In the genomic region with DNA sequence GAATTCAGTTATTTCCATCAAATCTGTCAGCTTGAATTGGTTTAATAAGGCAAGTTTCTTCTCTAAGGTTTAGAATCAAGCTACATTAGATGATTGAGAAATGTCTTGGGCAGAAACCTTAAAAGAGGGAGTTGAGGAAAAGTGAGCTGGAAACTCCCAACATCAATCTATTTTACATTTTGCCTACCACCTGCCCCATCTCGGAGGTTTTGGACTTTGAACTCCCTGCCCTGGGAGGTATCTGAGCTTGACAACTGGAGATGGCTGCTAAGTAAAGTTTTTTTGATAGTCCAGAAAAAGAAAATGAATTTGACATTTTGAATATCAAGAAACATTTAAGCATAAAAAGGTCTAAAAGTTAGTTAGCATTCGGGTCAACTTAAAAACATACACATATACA, we compare ENCODE assay signal across 23 cellular contexts.
"Had no signal": no experiment of that assay in that cellular context is flagged by ENCODE, and none has a peak within 500 bp of the region (broad histone marks: within the 10 kb centered on the region; RNA-seq: fewer than 3 reads in every experiment).

No MANE protein-coding gene starts in this region.

- H3K36me3 ChIP-seq: SJCRH30 had no signal

- H3K27ac ChIP-seq: RWPE1, SJCRH30 had no signal

- ATAC-seq: activated CD8-positive, alpha-beta T cell treated with anti-CD3 and anti-CD28 coated beads, Interleukin-2, amount 10 ng/mL, durations not matched to agents 7 days and 5 days; Panc1; T-helper 17 cell; WTC11 had no signal

- H3K27me3 ChIP-seq: SJCRH30 had no signal

- DNase-seq: activated CD4-positive, alpha-beta T cell treated with anti-CD3 and anti-CD28 coated beads for 48 hours; activated CD4-positive, alpha-beta T cell treated with anti-CD3 and anti-CD28 coated beads, Interleukin-2, amount 50 U/mL, for 4 hours; activated CD4-positive, CD25-positive, alpha-beta regulatory T cell treated with anti-CD3 and anti-CD28 coated beads, Interleukin-2, amount 50 U/mL, for 72 hours; activated CD8-positive, alpha-beta memory T cell treated with anti-CD3 and anti-CD28 coated beads, Interleukin-2, amount 50 U/mL, for 48 hours; activated CD8-positive, alpha-beta T cell treated with anti-CD3 and anti-CD28 coated beads, Interleukin-2, amount 10 ng/mL, durations not matched to agents 7 days and 5 days; activated effector memory CD4-positive, alpha-beta T cell treated with anti-CD3 and anti-CD28 coated beads, Interleukin-2, amount 50 U/mL, for 16 hours; activated naive CD4-positive, alpha-beta T cell treated with anti-CD3 and anti-CD28 coated beads for 36 hours; activated T-cell treated with anti-CD3 and anti-CD28 coated beads, Interleukin-2, amount 50 U/mL, for 1 hour; amygdala; KG1; NCI-H1092; NCI-H1417; NCI-H1930; NCI-H2171; NCI-H82; NK-92 treated with Interleukin-12 subunit alpha and Interleukin-12 subunit beta, amount 100 ng/mL, for 24 hours; Right ventricle myocardium superior; SJCRH30; T-helper 17 cell; T-helper 9 cell had no signal

- H3K4me1 ChIP-seq: SJCRH30 had no signal

- H3K4me3 ChIP-seq: SJCRH30 had no signal

- H3K9me3 ChIP-seq: SJCRH30 had no signal
